8 cellular contexts compared by ENCODE assay signal in genomic region chr10:124742418-124743187, GRCh38. TPM values are rescaled to one million over a fixed set of nuclear protein-coding genes. Genes with fewer than 3 reads are reported as not detected.
DNase-seq lines count a peak whose midpoint lies in the region; ATAC-seq and TF ChIP-seq lines count a peak whose summit lies in the region.

No MANE protein-coding gene starts in this region.

- peak overlapping the region; percentile 91 for H3K27ac ChIP-seq in mammary epithelial cell (ENCODE audit: insufficient read depth, low read depth, low read length)
- peak overlapping the region; percentile 93 for H3K27ac ChIP-seq in temporal lobe (ENCODE audit: low read depth, low read length)

- no peaks in the 10 kb centered on the region for H3K9me3 Mint-ChIP-seq in stimulated activated naive CD8-positive, alpha-beta T cell treated with anti-CD3 and anti-CD28 coated beads, Interleukin-15, Interleukin-2, amounts not matched to agents 100 ng/mL and 50 ng/mL, for 24 hours

- CTCF ChIA-PET in mammary epithelial cell (lab: Charles Lee; ENCODE audit: low non-redundant PET) = interaction anchor here (0.6 to 0.8 kb wide), 5 partner anchors 12 to 745 kb away, joined by 3 to 6 read pairs (median 4); no protein-coding TSS in a partner anchor

- no peak for DNase-seq in stimulated activated naive CD8-positive, alpha-beta T cell treated with anti-CD3 and anti-CD28 coated beads, Interleukin-15, Interleukin-2, amounts not matched to agents 100 U/mL and 50 U/mL, for 24 hours
- DNase-seq in NCI-H748 (lab: John Stamatoyannopoulos, UW; ENCODE audit: unreplicated experiment) (peak; percentile 69), mammary epithelial cell (peak; percentile 33), left colon (peak in 1 of 2 donors; percentile 44)

- no peaks in the 10 kb centered on the region for H3K27me3 ChIP-seq in mammary epithelial cell (ENCODE audit: insufficient read depth, low read length)

- ATAC-seq in stimulated activated naive CD8-positive, alpha-beta T cell treated with anti-CD3 and anti-CD28 coated beads, Interleukin-15, Interleukin-2, amounts not matched to agents 100 U/mL and 50 U/mL, for 24 hours = no peak
- ATAC-seq in left colon = peak; percentile 24
- ATAC-seq in HG02981 (IDR thresholded peaks at IDR 0.05; ENCODE audit: unreplicated experiment) = no peak
- ATAC-seq in HG02763 (IDR thresholded peaks at IDR 0.05; ENCODE audit: unreplicated experiment) = no peak

- H3K9me3 ChIP-seq in mammary epithelial cell (replicated peaks; ENCODE audit: insufficient read depth, low read length) = no peaks in the 10 kb centered on the region

- WGBS in mammary epithelial cell (ENCODE audit: low coverage, missing lambda C conversion rate) = 30% methylated on average over 36 of the region's 42 CpGs

- H3K36me3 Mint-ChIP-seq in stimulated activated naive CD8-positive, alpha-beta T cell treated with anti-CD3 and anti-CD28 coated beads, Interleukin-15, Interleukin-2, amounts not matched to agents 100 ng/mL and 50 ng/mL, for 24 hours (ENCODE audit: low read depth) = peaks cover 5% of the 10 kb centered on the region

- peaks cover 67% of the 10 kb centered on the region for H3K4me1 Mint-ChIP-seq in stimulated activated naive CD8-positive, alpha-beta T cell treated with anti-CD3 and anti-CD28 coated beads, Interleukin-15, Interleukin-2, amounts not matched to agents 100 ng/mL and 50 ng/mL, for 24 hours (ENCODE audit: low read depth)

- peak overlapping the region; percentile 58 to 80 (median 67) for H3K4me3 ChIP-seq in mammary epithelial cell (replicated peaks in 1 of 3; ENCODE audit: insufficient read depth in 1 of 3, low read depth in 2 of 3, low read length in 3 of 3)

- no peaks in the 10 kb centered on the region for H3K36me3 ChIP-seq in mammary epithelial cell (ENCODE audit: insufficient read depth, low read length)

- intact Hi-C loops in mammary epithelial cell (cut with micrococcal nuclease) (loop anchor here (2.0 to 5.0 kb wide), 3 partner anchors 84 to 325 kb away; partner anchors contain the start of gene OAT), left colon (cut with DNase I, micrococcal nuclease) (loop anchor here (5.0 to 10.0 kb wide), 3 partner anchors 108 to 210 kb away; no protein-coding TSS in a partner anchor)

- H4K20me1 ChIP-seq in mammary epithelial cell (ENCODE audit: insufficient read depth, low read length) = no peaks in the 10 kb centered on the region

- peak overlapping the region; percentile 80 for H3K27ac Mint-ChIP-seq in stimulated activated naive CD8-positive, alpha-beta T cell treated with anti-CD3 and anti-CD28 coated beads, Interleukin-15, Interleukin-2, amounts not matched to agents 100 ng/mL and 50 ng/mL, for 24 hours

- H3K4me3 Mint-ChIP-seq in stimulated activated naive CD8-positive, alpha-beta T cell treated with anti-CD3 and anti-CD28 coated beads, Interleukin-15, Interleukin-2, amounts not matched to agents 100 ng/mL and 50 ng/mL, for 24 hours = peak overlapping the region; percentile 93

- H3K27me3 Mint-ChIP-seq in stimulated activated naive CD8-positive, alpha-beta T cell treated with anti-CD3 and anti-CD28 coated beads, Interleukin-15, Interleukin-2, amounts not matched to agents 100 ng/mL and 50 ng/mL, for 24 hours = peaks cover 20% of the 10 kb centered on the region

- in situ Hi-C loops in mammary epithelial cell (cut with MboI; ENCODE audit: low sequenced_read_pairs in 2 of 2) = loop anchor here in 1 of 2 donors (10.0 to 25.0 kb wide), 2 partner anchors 105 to 208 kb away; no protein-coding TSS in a partner anchor

- no TSS peak for BruUV-seq in mammary epithelial cell (replicated peaks; lab: Mats Ljungman, UMichigan)

- H3K79me2 ChIP-seq in mammary epithelial cell (ENCODE audit: insufficient read depth, low read length) = peaks cover 52% of the 10 kb centered on the region

- peak overlapping the region; percentile 68 for H2AFZ ChIP-seq in mammary epithelial cell (ENCODE audit: low read depth, low read length)

- peak; percentile 5 to 48 for TF ChIP-seq CTCF in mammary epithelial cell (conservative IDR thresholded peaks at IDR 0.05 in 1 of 2, IDR thresholded peaks at IDR 0.05 in 1 of 2; ENCODE audit: extremely low read depth in 1 of 2, insufficient read depth in 1 of 2, low read depth in 1 of 2, low read length in 2 of 2)

- H3K9ac ChIP-seq in mammary epithelial cell (ENCODE audit: insufficient read depth, low read length) = peak overlapping the region; percentile 70

- peaks cover 65% of the 10 kb centered on the region for H3K4me1 ChIP-seq in mammary epithelial cell (ENCODE audit: insufficient read depth, low read length)

- H3K4me2 ChIP-seq in mammary epithelial cell (ENCODE audit: insufficient read depth, low read depth, low read length) = peak overlapping the region; percentile 93

- dilution Hi-C loops in mammary epithelial cell (cut with HindIII; ENCODE audit: low sequenced_read_pairs) = loop anchor here (5.0 kb wide), 1 partner anchor 35 kb away; no protein-coding TSS in a partner anchor

RNA-seq across cellular contexts. Expression of gene FAM53B, which starts 1.6 kb away (rescaled TPM):
- total RNA-seq in mammary epithelial cell (10 to 100 TPM; 16.2 to 51.8 TPM), left colon (10 to 100 TPM; 31.6 to 48.0 TPM), temporal lobe (17.0 TPM)
- polyA plus RNA-seq in mammary epithelial cell = 9.3 TPM
- polyA minus RNA-seq in mammary epithelial cell = 37.8 TPM

RNA-seq across cellular contexts. Expression of gene EEF1AKMT2, which starts 49.1 kb away (rescaled TPM):
- total RNA-seq in mammary epithelial cell (10 to 100 TPM; 13.0 to 15.7 TPM), left colon (10 to 100 TPM; 15.6 to 18.0 TPM), temporal lobe (36.9 TPM)
- polyA plus RNA-seq in mammary epithelial cell = 8.7 TPM
- 0.93 TPM for polyA minus RNA-seq in mammary epithelial cell

RNA-seq across cellular contexts. Expression of gene ABRAXAS2, which starts 59.0 kb away (rescaled TPM):
- 10 to 100 TPM; 18.3 to 18.9 TPM for total RNA-seq in mammary epithelial cell
- 10.0 TPM for polyA plus RNA-seq in mammary epithelial cell
- polyA minus RNA-seq in mammary epithelial cell = 12.6 TPM
- total RNA-seq in left colon = 10 to 100 TPM; 13.2 to 14.4 TPM
- 15.5 TPM for total RNA-seq in temporal lobe
